ENCODE assay signal across 1 cellular context in genomic region chr3:172659246-172660002, GRCh38.
TF ChIP-seq lines count a peak whose summit lies in the region.

No MANE protein-coding gene starts in this region.

TF ChIP-seq in HCT116, 20 proteins besides CTCF, POLR2A, EP300 and RAD21 (continued from another document):
- TF ChIP-seq CEBPB (IDR thresholded peaks at IDR 0.05; ENCODE audit: low read depth) (peak; percentile 11; the same call in 1 of the 2 replicates), EZH2phosphoT487 (IDR thresholded peaks at IDR 0.05; ENCODE audit: borderline replicate concordance) (no peak), ATF3 (IDR thresholded peaks at IDR 0.05) (no peak), ELF1 (IDR thresholded peaks at IDR 0.05; ENCODE audit: borderline replicate concordance, low read depth) (no peak), TCF7L2 (IDR thresholded peaks at IDR 0.05; ENCODE audit: borderline replicate concordance, extremely low read depth, insufficient read depth, insufficient read length) (peak; percentile 60), MAX (IDR thresholded peaks at IDR 0.05) (no peak; the same call in 1 of the 2 replicates), ZBTB33 (IDR thresholded peaks at IDR 0.05; ENCODE audit: extremely low read depth, insufficient replicate concordance, low read length) (no peak)
